ENCODE assay signal across 22 cellular contexts in genomic region chr16:26957283-26957859, GRCh38.
"Had no signal": no experiment of that assay in that cellular context is flagged by ENCODE, and none has a peak within 500 bp of the region (broad histone marks: within the 10 kb centered on the region; RNA-seq: fewer than 3 reads in every experiment).

No MANE protein-coding gene starts in this region.

- H3K27ac Mint-ChIP-seq: mesothelial cell of epicardium had no signal

- H3K4me3 Mint-ChIP-seq: mesothelial cell of epicardium, naive B cell had no signal

- H3K4me3 ChIP-seq: colonic mucosa, dorsolateral prefrontal cortex, esophagus muscularis mucosa, gastroesophageal sphincter, heart left ventricle, left lung, lower lobe of right lung, mucosa of descending colon had no signal

- H3K4me1 ChIP-seq: colonic mucosa, esophagus muscularis mucosa, foreskin keratinocyte, gastroesophageal sphincter, heart left ventricle, left lung, lower lobe of right lung had no signal

- H3K27ac ChIP-seq: colonic mucosa, dorsolateral prefrontal cortex, esophagus muscularis mucosa, foreskin keratinocyte, gastroesophageal sphincter, heart left ventricle, left lung, lower lobe of right lung had no signal

- ATAC-seq: foreskin keratinocyte, gastroesophageal sphincter, heart left ventricle, left cardiac atrium, left lung, left ventricle myocardium superior, lower lobe of right lung, mucosa of descending colon had no signal

- DNase-seq: colonic mucosa; dermis blood vessel endothelial cell; dorsolateral prefrontal cortex; effector CD4-positive, alpha-beta T cell; effector memory CD4-positive, alpha-beta T cell; foreskin keratinocyte; heart left ventricle; hippocampal formation; left cardiac atrium; left lung; left ventricle myocardium superior; lower lobe of right lung; mesenchymal stem cell; mucosa of descending colon; naive B cell had no signal

- H3K27me3 ChIP-seq: colonic mucosa, foreskin keratinocyte had no signal

- H3K4me1 Mint-ChIP-seq: mesothelial cell of epicardium had no signal

- FAIRE-seq: endothelial cell of umbilical vein, frontal cortex, islet of Langerhans, keratinocyte had no signal

- H3K9me3 Mint-ChIP-seq: mesothelial cell of epicardium had no signal
